ENCODE assay signal across 8 cellular contexts in the genomic region with DNA sequence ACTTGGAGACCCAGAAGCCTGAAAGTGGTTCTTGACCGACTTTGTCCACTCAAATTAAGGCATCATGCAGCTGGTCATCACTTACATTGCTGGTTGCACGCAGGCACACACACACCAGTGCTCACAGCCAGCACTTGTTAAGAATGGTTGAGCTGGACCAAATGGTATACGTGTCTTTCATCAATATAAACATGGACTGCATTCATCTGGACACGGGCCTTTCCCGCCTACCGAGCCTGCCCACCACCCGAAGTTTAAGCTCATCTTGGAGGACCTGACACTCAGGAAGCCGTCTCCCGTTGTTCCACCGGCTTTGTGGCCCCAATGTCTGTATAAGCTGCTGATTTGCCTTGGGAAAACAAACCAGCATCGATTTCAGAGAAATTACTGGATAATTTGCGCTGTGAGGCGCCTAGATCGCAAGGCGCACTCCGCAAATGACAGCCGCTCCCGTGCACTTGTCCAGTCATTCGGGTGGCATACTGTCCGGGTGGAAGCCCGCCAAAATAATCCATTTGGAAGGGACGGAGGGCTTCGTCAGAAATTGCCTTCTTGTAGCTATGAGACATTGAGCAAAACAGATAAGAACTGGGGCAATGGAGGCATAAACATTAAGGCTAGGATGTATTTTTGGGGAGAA. TPM values are rescaled to one million over a fixed set of nuclear protein-coding genes. Genes with fewer than 3 reads are reported as not detected.
DNase-seq lines count a peak whose midpoint lies in the region; ATAC-seq and TF ChIP-seq lines count a peak whose summit lies in the region.

No MANE protein-coding gene starts in this region.

- peaks cover 0 to 2% (median 0%) of the 10 kb centered on the region in 7 donors for H3K9me3 Mint-ChIP-seq in CD4-positive, CD25-positive, alpha-beta regulatory T cell

- H3K9ac ChIP-seq in duodenal mucosa (ENCODE audit: low read depth in 1 of 2, low read length in 2 of 2) = peak overlapping the region; percentile 88 to 91

- H3K4me1 Mint-ChIP-seq in CD4-positive, CD25-positive, alpha-beta regulatory T cell = peaks cover 29 to 70% (median 39%) of the 10 kb centered on the region in 4 donors

- H3K4me3 ChIP-seq in CD4-positive, CD25-positive, alpha-beta regulatory T cell (ENCODE audit: low read depth, low read length) = peak overlapping the region; percentile 94
- peak overlapping the region; percentile 64 for H3K4me3 ChIP-seq in RWPE2 (ENCODE audit: severe bottlenecking)
- H3K4me3 ChIP-seq in duodenal mucosa (ENCODE audit: low read depth in 1 of 2, low read length in 2 of 2) = peak overlapping the region; percentile 92 to 95
- H3K4me3 ChIP-seq in uterus = peak overlapping the region; percentile 69 to 78

- H3K36me3 ChIP-seq in CD4-positive, CD25-positive, alpha-beta regulatory T cell (ENCODE audit: control insufficient read depth, insufficient read depth, low read length) = peaks cover 8% of the 10 kb centered on the region
- H3K36me3 ChIP-seq in RWPE2 (ENCODE audit: low read depth) = peaks cover 27% of the 10 kb centered on the region
- peaks cover 7 to 9% of the 10 kb centered on the region in 2 donors for H3K36me3 ChIP-seq in duodenal mucosa (ENCODE audit: control insufficient read depth in 1 of 2, insufficient read depth in 2 of 2, low read length in 2 of 2)
- no peaks in the 10 kb centered on the region for H3K36me3 ChIP-seq in uterus

- ATAC-seq in CD4-positive, CD25-positive, alpha-beta regulatory T cell (ENCODE audit: low read depth in 2 of 2) = peak; percentile 2 to 8
- ATAC-seq in GM18873 (IDR thresholded peaks at IDR 0.05; ENCODE audit: low FRiP score, unreplicated experiment) (peak; percentile 38), HG03139 (IDR thresholded peaks at IDR 0.05; ENCODE audit: unreplicated experiment) (peak; percentile 28), RWPE2 (ENCODE audit: low read depth) (peak; percentile 47)

- intact Hi-C loops in uterus (cut with DNase I; ENCODE audit: low total_unique reads) = no loop called here

- peak in 1 of 3 donors; percentile 1 for DNase-seq in CD4-positive, CD25-positive, alpha-beta regulatory T cell
- DNase-seq in RWPE2 (ENCODE audit: low spot score) (no peak), midbrain (lab: John Stamatoyannopoulos, UW) (peak; percentile 38), uterus (no peak), COLO829 (ENCODE audit: low spot score) (no peak)

- H3K27ac ChIP-seq in CD4-positive, CD25-positive, alpha-beta regulatory T cell (ENCODE audit: insufficient read depth, low read length, poor library complexity, severe bottlenecking) = peak overlapping the region; percentile 97
- H3K27ac ChIP-seq in RWPE2 (ENCODE audit: poor library complexity, severe bottlenecking) (peak overlapping the region; percentile 88), duodenal mucosa (ENCODE audit: low read depth, low read length) (peak overlapping the region; percentile 95), uterus (peak overlapping the region; percentile 93 to 99)

- peaks cover 34% of the 10 kb centered on the region for H3K4me1 ChIP-seq in CD4-positive, CD25-positive, alpha-beta regulatory T cell (ENCODE audit: control insufficient read depth, insufficient read depth, low read length, poor library complexity, severe bottlenecking)
- H3K4me1 ChIP-seq in RWPE2 (ENCODE audit: insufficient read depth, poor library complexity, severe bottlenecking) (peaks cover 10% of the 10 kb centered on the region), duodenal mucosa (ENCODE audit: control insufficient read depth in 1 of 2, insufficient read depth in 2 of 2, low read length in 2 of 2) (peaks cover 17 to 22% of the 10 kb centered on the region in 2 donors), uterus (no peaks in the 10 kb centered on the region)

- peaks cover 18% of the 10 kb centered on the region for H3K36me3 Mint-ChIP-seq in CD4-positive, CD25-positive, alpha-beta regulatory T cell

- peak overlapping the region; percentile 96 to 98 (median 97) for H3K4me3 Mint-ChIP-seq in CD4-positive, CD25-positive, alpha-beta regulatory T cell

- peaks cover 12% of the 10 kb centered on the region for H3K27me3 ChIP-seq in CD4-positive, CD25-positive, alpha-beta regulatory T cell (ENCODE audit: control insufficient read depth, insufficient read depth, low read length)
- H3K27me3 ChIP-seq in RWPE2 (ENCODE audit: insufficient read depth, poor library complexity, severe bottlenecking) = no peaks in the 10 kb centered on the region
- H3K27me3 ChIP-seq in duodenal mucosa (ENCODE audit: control insufficient read depth in 1 of 2, insufficient read depth in 2 of 2, low read length in 2 of 2) = no peaks in the 10 kb centered on the region
- H3K27me3 ChIP-seq in uterus = no peaks in the 10 kb centered on the region

- peaks cover 38% of the 10 kb centered on the region for H3K27me3 Mint-ChIP-seq in CD4-positive, CD25-positive, alpha-beta regulatory T cell

- peak overlapping the region; percentile 97 to 99 (median 98) for H3K27ac Mint-ChIP-seq in CD4-positive, CD25-positive, alpha-beta regulatory T cell

- no peaks in the 10 kb centered on the region for H3K9me3 ChIP-seq in CD4-positive, CD25-positive, alpha-beta regulatory T cell (ENCODE audit: control insufficient read depth in 2 of 2, low read length in 2 of 2)
- H3K9me3 ChIP-seq in RWPE2 (ENCODE audit: severe bottlenecking) (no peaks in the 10 kb centered on the region), duodenal mucosa (ENCODE audit: control insufficient read depth in 1 of 2, low read length in 2 of 2) (no peaks in the 10 kb centered on the region), uterus (no peaks in the 10 kb centered on the region)

- no peak for TF ChIP-seq CTCF in RWPE2 (IDR thresholded peaks at IDR 0.05; ENCODE audit: poor library complexity, severe bottlenecking)
- no peak for TF ChIP-seq CTCF in uterus (IDR thresholded peaks at IDR 0.05)

- TF ChIP-seq POLR2A in uterus (IDR thresholded peaks at IDR 0.05) = no peak

RNA-seq across cellular contexts. Expression of gene AKAIN1, which starts 40.1 kb away (rescaled TPM):
- not detected for total RNA-seq in CD4-positive, CD25-positive, alpha-beta regulatory T cell
- not detected for polyA plus RNA-seq in CD4-positive, CD25-positive, alpha-beta regulatory T cell
- not detected for total RNA-seq in uterus

RNA-seq across cellular contexts. Expression of gene ZBTB14, which starts 58.3 kb away (rescaled TPM):
- 17.8 TPM for total RNA-seq in CD4-positive, CD25-positive, alpha-beta regulatory T cell
- polyA plus RNA-seq in CD4-positive, CD25-positive, alpha-beta regulatory T cell = 10 to 100 TPM; 12.2 to 22.3 (median 14.9) TPM
- 10 to 100 TPM in 3 of 4 donors, 1 to 10 TPM in 1; 2.3 to 28.1 (median 20.9) TPM for total RNA-seq in uterus
